In the genomic region with DNA sequence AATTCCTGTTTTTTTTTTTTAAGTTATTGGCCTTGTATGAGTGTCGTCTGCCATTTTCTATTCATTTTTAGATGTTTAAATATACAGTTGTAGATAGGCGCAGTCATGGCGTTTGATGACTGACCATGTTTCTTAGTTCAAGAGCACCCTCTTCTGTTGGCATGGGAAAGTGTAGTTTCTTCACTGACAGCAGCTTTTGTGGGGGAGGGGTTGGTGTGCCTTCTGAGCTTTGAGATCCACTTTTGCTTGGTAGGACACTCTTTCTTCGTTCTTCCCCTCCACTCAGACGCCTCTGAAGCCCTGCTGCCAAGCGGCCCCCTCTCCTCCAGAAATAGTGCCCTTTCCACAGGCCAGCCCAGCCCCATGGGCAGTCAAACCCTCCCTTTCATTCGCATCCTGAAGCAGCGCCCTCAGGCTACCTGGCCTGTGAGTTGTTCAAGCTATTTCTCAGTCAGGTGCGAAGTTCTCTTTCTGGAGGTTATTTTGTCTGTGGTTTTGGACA, we compare ENCODE assay signal across 9 cellular contexts.
A peak's percentile ranks its signal among the peaks of the same experiment; 100 is the strongest.
DNase-seq lines count a peak whose midpoint lies in the region; ATAC-seq and TF ChIP-seq lines count a peak whose summit lies in the region.
"Had no signal": no experiment of that assay in that cellular context is flagged by ENCODE, and none has a peak within 500 bp of the region (broad histone marks: within the 10 kb centered on the region; RNA-seq: fewer than 3 reads in every experiment).

No MANE protein-coding gene starts in this region.

- H3K79me2 ChIP-seq in SK-N-SH (ENCODE audit: insufficient read depth) (no peaks in the 10 kb centered on the region), mammary epithelial cell (ENCODE audit: insufficient read depth, low read length) (no peaks in the 10 kb centered on the region)

- H3K4me3 ChIP-seq in SK-N-SH (ENCODE audit: low read depth in 2 of 2, low read length in 1 of 2) (no peak overlapping the region; a peak in 1 of 4 replicates), mammary epithelial cell (replicated peaks in 1 of 3; ENCODE audit: insufficient read depth in 1 of 3, low read depth in 2 of 3, low read length in 3 of 3) (no peak overlapping the region)

- peak overlapping the region; percentile 93 for H2AFZ ChIP-seq in SK-N-SH (ENCODE audit: low read depth)
- peak overlapping the region; percentile 46 for H2AFZ ChIP-seq in mammary epithelial cell (ENCODE audit: low read depth, low read length)

- 26% methylated on average over 9 of the region's 9 CpGs for whole genome bisulfite sequencing in SK-N-SH (ENCODE audit: low lambda C conversion rate)
- 18% methylated on average over 9 of the region's 9 CpGs for WGBS in mammary epithelial cell (ENCODE audit: low coverage, missing lambda C conversion rate)

- CTCF ChIA-PET in SK-N-SH (lab: Yijun Ruan, JAX) (interaction anchor here (0.5 to 3.7 kb wide), 73 partner anchors 8 to 994 kb away, joined by 3 to 74 read pairs (median 4); a partner anchor contains a TSS), mammary epithelial cell (lab: Charles Lee; ENCODE audit: low non-redundant PET) (interaction anchor here (0.5 to 0.7 kb wide), 4 partner anchors 141 to 812 kb away, joined by 3 to 11 read pairs (median 4); no protein-coding TSS in a partner anchor)

- no peaks in the 10 kb centered on the region for H3K27me3 ChIP-seq in SK-N-SH (ENCODE audit: insufficient read depth)
- H3K27me3 ChIP-seq in mammary epithelial cell (ENCODE audit: insufficient read depth, low read length) = no peaks in the 10 kb centered on the region

- H3K36me3 Mint-ChIP-seq in CD14-positive monocyte = no peaks in the 10 kb centered on the region
- H3K36me3 Mint-ChIP-seq in stimulated activated memory B cell treated with anti-CD40 and anti-IgM and Interleukin-4, amounts not matched to agents 10 μg/mL and 1 μg/mL and 100 μg/mL, for 72 hours = no peaks in the 10 kb centered on the region

- BruUV-seq in mammary epithelial cell (replicated peaks; lab: Mats Ljungman, UMichigan) = no TSS peak

- peak; percentile 99 for TF ChIP-seq RAD21 in SK-N-SH (IDR thresholded peaks at IDR 0.05; ENCODE audit: low read length)

- intact Hi-C loops in CD14-positive monocyte (cut with micrococcal nuclease) = loop anchor here (2.0 to 5.0 kb wide), 2 partner anchors 828 to 829 kb away; no protein-coding TSS in a partner anchor
- intact Hi-C loops in mammary epithelial cell (cut with micrococcal nuclease) = loop anchor here (1.0 to 5.0 kb wide), 12 partner anchors 48 to 994 kb away; no protein-coding TSS in a partner anchor

- POLR2A ChIA-PET in SK-N-SH (lab: Yijun Ruan, JAX) = no interaction called here

- H3K9ac ChIP-seq in SK-N-SH (no peak overlapping the region), mammary epithelial cell (ENCODE audit: insufficient read depth, low read length) (no peak overlapping the region)

- H3K4me1 ChIP-seq in SK-N-SH (ENCODE audit: control insufficient read depth in 1 of 2, insufficient read depth in 2 of 2, low read depth in 1 of 2, low read length in 1 of 2) (peaks cover 8 to 11% of the 10 kb centered on the region in 2 experiments; a peak in 3 of 4 replicates), mammary epithelial cell (ENCODE audit: insufficient read depth, low read length) (peaks cover 5% of the 10 kb centered on the region)

- no peaks in the 10 kb centered on the region for H3F3A ChIP-seq in SK-N-SH (replicated peaks; ENCODE audit: insufficient read depth)

- no peak for TF ChIP-seq EP300 in SK-N-SH (IDR thresholded peaks at IDR 0.05; ENCODE audit: borderline replicate concordance in 1 of 2, low read depth in 1 of 2, low read length in 1 of 2)

- no peaks in the 10 kb centered on the region for H3K9me3 ChIP-seq in SK-N-SH
- H3K9me3 ChIP-seq in mammary epithelial cell (replicated peaks; ENCODE audit: insufficient read depth, low read length) = no peaks in the 10 kb centered on the region

- peaks cover 0 to 4% (median 0%) of the 10 kb centered on the region in 7 donors for H3K9me3 Mint-ChIP-seq in CD14-positive monocyte
- no peaks in the 10 kb centered on the region for H3K9me3 Mint-ChIP-seq in stimulated activated memory B cell treated with anti-CD40 and anti-IgM and Interleukin-4, amounts not matched to agents 10 μg/mL and 1 μg/mL and 100 μg/mL, for 72 hours
- H3K9me3 Mint-ChIP-seq: stimulated activated naive CD8-positive, alpha-beta T cell treated with anti-CD3 and anti-CD28 coated beads, Interleukin-15, Interleukin-2, amounts not matched to agents 100 ng/mL and 50 ng/mL, for 24 hours had no signal

- H3K4me3 Mint-ChIP-seq in CD14-positive monocyte = peak overlapping the region in 1 of 2 donors; percentile 55
- no peak overlapping the region for H3K4me3 Mint-ChIP-seq in stimulated activated memory B cell treated with anti-CD40 and anti-IgM and Interleukin-4, amounts not matched to agents 10 μg/mL and 1 μg/mL and 100 μg/mL, for 72 hours
- H3K4me3 Mint-ChIP-seq: stimulated activated naive CD8-positive, alpha-beta T cell treated with anti-CD3 and anti-CD28 coated beads, Interleukin-15, Interleukin-2, amounts not matched to agents 100 ng/mL and 50 ng/mL, for 24 hours had no signal

- peaks cover 17% of the 10 kb centered on the region for H3K4me1 Mint-ChIP-seq in CD14-positive monocyte
- peaks cover 6% of the 10 kb centered on the region for H3K4me1 Mint-ChIP-seq in stimulated activated memory B cell treated with anti-CD40 and anti-IgM and Interleukin-4, amounts not matched to agents 10 μg/mL and 1 μg/mL and 100 μg/mL, for 72 hours

- ATAC-seq in GM19463 (IDR thresholded peaks at IDR 0.05; ENCODE audit: unreplicated experiment) = peak; percentile 58
- no peak for ATAC-seq in stimulated activated memory B cell treated with anti-CD40 and anti-IgM and Interleukin-4, amounts not matched to agents 10 μg/mL and 1 μg/mL and 100 μg/mL, for 72 hours

- in situ Hi-C loops in mammary epithelial cell (cut with MboI; ENCODE audit: low sequenced_read_pairs in 2 of 2) = loop anchor here (5.0 to 25.0 kb wide), 6 partner anchors 201 to 996 kb away; a partner anchor contains a TSS

- H4K20me1 ChIP-seq in SK-N-SH (ENCODE audit: insufficient read depth) (no peaks in the 10 kb centered on the region), mammary epithelial cell (ENCODE audit: insufficient read depth, low read length) (no peaks in the 10 kb centered on the region)

- dilution Hi-C loops in mammary epithelial cell (cut with HindIII; ENCODE audit: low sequenced_read_pairs) = loop anchor here (25.0 kb wide), 1 partner anchor 349 kb away; no protein-coding TSS in a partner anchor

- no peak overlapping the region for H3K27ac Mint-ChIP-seq in CD14-positive monocyte
- no peak overlapping the region for H3K27ac Mint-ChIP-seq in stimulated activated memory B cell treated with anti-CD40 and anti-IgM and Interleukin-4, amounts not matched to agents 10 μg/mL and 1 μg/mL and 100 μg/mL, for 72 hours
- H3K27ac Mint-ChIP-seq: stimulated activated naive CD8-positive, alpha-beta T cell treated with anti-CD3 and anti-CD28 coated beads, Interleukin-15, Interleukin-2, amounts not matched to agents 100 ng/mL and 50 ng/mL, for 24 hours had no signal

- H3K27ac ChIP-seq in SK-N-SH (ENCODE audit: low read depth in 2 of 2, low read length in 1 of 2) = peak overlapping the region in 1 of 2 experiments; percentile 48; a peak in 1 of 4 replicates
- H3K27ac ChIP-seq in mammary epithelial cell (ENCODE audit: insufficient read depth, low read depth, low read length) = no peak overlapping the region

- no peaks in the 10 kb centered on the region for H3K9me2 ChIP-seq in SK-N-SH

- TF ChIP-seq CTCF in CD14-positive monocyte (IDR thresholded peaks at IDR 0.05) (peak; percentile 56), SK-N-SH (IDR thresholded peaks at IDR 0.05) (peak; percentile 77), mammary epithelial cell (conservative IDR thresholded peaks at IDR 0.05 in 1 of 2, IDR thresholded peaks at IDR 0.05 in 1 of 2; ENCODE audit: extremely low read depth in 1 of 2, insufficient read depth in 1 of 2, low read depth in 1 of 2, low read length in 2 of 2) (peak; percentile 64 to 79)

- H3K4me2 ChIP-seq in SK-N-SH (0 out of 2 replicates have a peak overlapping the region, but pooled peaks have one; percentile 5), mammary epithelial cell (ENCODE audit: insufficient read depth, low read depth, low read length) (peak overlapping the region; percentile 52)

- peaks cover 2 to 14% (median 5%) of the 10 kb centered on the region in 3 donors for H3K27me3 Mint-ChIP-seq in CD14-positive monocyte (ENCODE audit: low read depth in 3 of 3)
- H3K27me3 Mint-ChIP-seq in stimulated activated memory B cell treated with anti-CD40 and anti-IgM and Interleukin-4, amounts not matched to agents 10 μg/mL and 1 μg/mL and 100 μg/mL, for 72 hours = peaks cover 17% of the 10 kb centered on the region

- H3K36me3 ChIP-seq in SK-N-SH (replicated peaks in 1 of 2; ENCODE audit: control insufficient read depth in 1 of 2, insufficient read depth in 2 of 2, low read length in 1 of 2) (no peaks in the 10 kb centered on the region), mammary epithelial cell (ENCODE audit: insufficient read depth, low read length) (no peaks in the 10 kb centered on the region)

- DNase-seq in CD14-positive monocyte (ENCODE audit: low spot score) = no peak
- peak; percentile 82 for DNase-seq in NCI-H1436 (lab: John Stamatoyannopoulos, UW)
- DNase-seq in SK-N-SH = peak; percentile 78
- DNase-seq in mammary epithelial cell = peak; percentile 68
- peak; percentile 89 for DNase-seq in iris pigment epithelial cell (ENCODE audit: low read depth)
- peak; percentile 54 for DNase-seq in stimulated activated CD4-positive, alpha-beta T cell treated with anti-CD3 and anti-CD28 coated beads, Interleukin-15, amount 100 ng/mL, for 24 hours

TF ChIP-seq in SK-N-SH, 30 proteins besides CTCF, POLR2A, EP300 and RAD21 (continues in another document):
- TF ChIP-seq FOXJ3 (CRISPR knock-in tag; IDR thresholded peaks at IDR 0.05) (no peak), RFX5 (IDR thresholded peaks at IDR 0.05; ENCODE audit: low read length) (peak; percentile 62; the same call in 1 of the 2 replicates), POLR2AphosphoS5 (IDR thresholded peaks at IDR 0.05; ENCODE audit: low read depth, low read length) (no peak), TEAD4 (IDR thresholded peaks at IDR 0.05; ENCODE audit: borderline replicate concordance, insufficient read depth) (no peak), RCOR1 (IDR thresholded peaks at IDR 0.05; ENCODE audit: low read length) (peak; percentile 72), SMC3 (IDR thresholded peaks at IDR 0.05; ENCODE audit: low read depth, low read length) (peak; percentile 97), MXI1 (IDR thresholded peaks at IDR 0.05; ENCODE audit: low read depth, low read length) (peak; percentile 20; the same call in 1 of the 2 replicates)
- TF ChIP-seq, protein P1, sequence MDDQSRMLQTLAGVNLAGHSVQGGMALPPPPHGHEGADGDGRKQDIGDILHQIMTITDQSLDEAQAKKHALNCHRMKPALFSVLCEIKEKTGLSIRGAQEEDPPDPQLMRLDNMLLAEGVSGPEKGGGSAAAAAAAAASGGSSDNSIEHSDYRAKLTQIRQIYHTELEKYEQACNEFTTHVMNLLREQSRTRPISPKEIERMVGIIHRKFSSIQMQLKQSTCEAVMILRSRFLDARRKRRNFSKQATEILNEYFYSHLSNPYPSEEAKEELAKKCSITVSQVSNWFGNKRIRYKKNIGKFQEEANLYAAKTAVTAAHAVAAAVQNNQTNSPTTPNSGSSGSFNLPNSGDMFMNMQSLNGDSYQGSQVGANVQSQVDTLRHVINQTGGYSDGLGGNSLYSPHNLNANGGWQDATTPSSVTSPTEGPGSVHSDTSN (IDR thresholded peaks at IDR 0.05) = peak; percentile 7; the same call in 1 of the 2 replicates
